Comparison of ENCODE assay signal across 25 cellular contexts in the genomic region with DNA sequence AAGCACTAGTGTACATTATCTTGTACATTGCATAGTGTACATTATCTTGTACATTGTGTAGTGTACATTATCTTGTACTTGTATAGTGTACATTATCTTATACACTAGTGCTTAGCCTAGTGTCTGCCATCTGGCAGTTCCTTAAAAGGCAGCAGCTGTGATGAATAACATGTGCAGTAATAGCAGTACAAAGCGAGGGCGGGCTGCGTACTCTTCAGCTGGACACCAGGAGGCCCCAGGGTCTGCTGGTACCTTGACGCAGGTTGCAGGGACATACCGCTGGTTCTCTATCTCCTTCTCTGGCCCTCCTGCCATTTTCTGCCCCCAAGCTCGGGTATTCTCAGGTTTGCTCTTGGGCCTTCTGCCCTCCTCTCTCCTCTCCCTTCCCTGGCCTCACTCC.
"Had no signal": no experiment of that assay in that cellular context is flagged by ENCODE, and none has a peak within 500 bp of the region (broad histone marks: within the 10 kb centered on the region; RNA-seq: fewer than 3 reads in every experiment).

No MANE protein-coding gene starts in this region.

- H3K27ac ChIP-seq: adrenal gland, Peyer's patch, RWPE1, SJCRH30, VCaP had no signal

- H3K4me1 ChIP-seq: adrenal gland, Peyer's patch, SJCRH30 had no signal

- ATAC-seq: activated CD4-positive, alpha-beta T cell treated with anti-CD3 and anti-CD28 coated beads for 36 hours; activated CD8-positive, alpha-beta T cell treated with anti-CD3 and anti-CD28 coated beads for 36 hours; K562 had no signal

- H3K4me3 ChIP-seq: adrenal gland, K562, Peyer's patch, SJCRH30 had no signal

- H3K27me3 ChIP-seq: adrenal gland, Peyer's patch, SJCRH30 had no signal

- H3K9me3 ChIP-seq: adrenal gland, Peyer's patch, SJCRH30, SK-N-SH had no signal

- H3K36me3 ChIP-seq: adrenal gland, Peyer's patch, SJCRH30 had no signal

- DNase-seq: activated CD4-positive, alpha-beta T cell treated with anti-CD3 and anti-CD28 coated beads for 36 hours; activated CD4-positive, alpha-beta T cell treated with anti-CD3 and anti-CD28 coated beads, Interleukin-2, amount 50 U/mL, for 1 hour; activated CD8-positive, alpha-beta memory T cell treated with anti-CD3 and anti-CD28 coated beads, Interleukin-2, amount 50 U/mL, for 48 hours; activated CD8-positive, alpha-beta T cell treated with anti-CD3 and anti-CD28 coated beads for 36 hours; activated naive CD4-positive, alpha-beta T cell treated with anti-CD3 and anti-CD28 coated beads, Interleukin-2, amount 50 U/mL, for 16 hours; activated naive CD8-positive, alpha-beta T cell treated with anti-CD3 and anti-CD28 coated beads, Interleukin-2, amount 10 ng/mL, durations not matched to agents 7 days and 5 days; activated T-cell treated with anti-CD3 and anti-CD28 coated beads, Interleukin-2, amount 50 U/mL, for 1 hour; adrenal gland; cerebellar nuclear complex; Karpas-422; MM.1S; NCI-H1105; NCI-H1436 treated with DMSO at 0.1 percent for 48 hours; NCI-H187; NCI-H2081 treated with DMSO at 0.1 percent for 48 hours; NCI-H345; NCI-H510A; Peyer's patch; Right ventricle myocardium superior; SJCRH30; SK-N-SH; T-helper 1 cell had no signal
